8 cellular contexts compared by ENCODE assay signal in genomic region chr11:19938051-19938856, GRCh38.
A peak's percentile ranks its signal among the peaks of the same experiment; 100 is the strongest.
DNase-seq lines count a peak whose midpoint lies in the region; ATAC-seq, FAIRE-seq and TF ChIP-seq lines count a peak whose summit lies in the region.

No MANE protein-coding gene starts in this region.

- no peak overlapping the region for H3K4ac ChIP-seq in IMR-90 (ENCODE audit: low read depth, low read length)

- FAIRE-seq in TTC549 (lab: Jason Lieb, UNC), result peak; percentile 25

- H3K27me3 Mint-ChIP-seq in nephron (ENCODE audit: low read depth), result no peaks in the 10 kb centered on the region

- no peaks in the 10 kb centered on the region for H3K36me3 Mint-ChIP-seq in nephron (ENCODE audit: low read depth)

- no peak overlapping the region for H4K5ac ChIP-seq in IMR-90 (ENCODE audit: low read depth, low read length)

- no peak overlapping the region for H3K56ac ChIP-seq in IMR-90 (ENCODE audit: extremely low read depth, insufficient read depth, low read length)

- H3K9me3 Mint-ChIP-seq in nephron, result no peaks in the 10 kb centered on the region

- no peak overlapping the region for H2AFZ ChIP-seq in IMR-90 (replicated peaks; ENCODE audit: low read length, poor library complexity)

- no peak overlapping the region for H3K27ac ChIP-seq in IMR-90 (ENCODE audit: insufficient read depth, low read length)

- TF ChIP-seq CTCF in IMR-90 (conservative IDR thresholded peaks at IDR 0.05; ENCODE audit: low read depth, low read length), result peak; percentile 74
- TF ChIP-seq CTCF in epithelial cell of proximal tubule (conservative IDR thresholded peaks at IDR 0.05; ENCODE audit: low read depth, low read length), result peak; percentile 89
- TF ChIP-seq CTCF in nephron (IDR thresholded peaks at IDR 0.05; ENCODE audit: unreplicated experiment in 3 of 3), result peak; percentile 69 to 82 (median 82)

- H3K27me3 ChIP-seq in IMR-90 (ENCODE audit: control insufficient read depth, insufficient read depth, low read length), result no peaks in the 10 kb centered on the region

- peaks cover 4% of the 10 kb centered on the region; the same call in 1 of the 2 replicates for H4K20me1 ChIP-seq in IMR-90 (ENCODE audit: insufficient read depth, low read length)

- H2BK5ac ChIP-seq in IMR-90 (ENCODE audit: low read depth, low read length, poor library complexity, severe bottlenecking), result no peak overlapping the region

- intact Hi-C loops in IMR-90 (cut with micrococcal nuclease), result loop anchor here (1.0 to 5.0 kb wide), 2 partner anchors 194 to 414 kb away; no protein-coding TSS in a partner anchor

- no peak overlapping the region for H4K91ac ChIP-seq in IMR-90 (ENCODE audit: insufficient read depth, low read depth, low read length)

- H3K4me3 ChIP-seq in IMR-90 (ENCODE audit: insufficient read depth, low read depth, low read length), result no peak overlapping the region
- H3K4me3 ChIP-seq in epithelial cell of proximal tubule (ENCODE audit: low read depth, low read length), result no peak overlapping the region

- H2AK5ac ChIP-seq in IMR-90 (ENCODE audit: low read depth, low read length), result 0 out of 2 replicates have a peak overlapping the region, but pooled peaks have one; percentile 31

- H3K4me2 ChIP-seq in IMR-90 (ENCODE audit: low read depth, low read length), result no peak overlapping the region

- H3K14ac ChIP-seq in IMR-90 (replicated peaks; ENCODE audit: low read depth, low read length), result no peak overlapping the region

- H3K9me1 ChIP-seq in IMR-90 (ENCODE audit: insufficient read depth, low read length), result peaks cover 14% of the 10 kb centered on the region

- POLR2A ChIA-PET in IMR-90 (lab: Charles Lee; ENCODE audit: unreplicated experiment), result no interaction called here

- H3K4me1 Mint-ChIP-seq in nephron, result peaks cover 22% of the 10 kb centered on the region

- CTCF ChIA-PET in IMR-90 (lab: Yijun Ruan, JAX), result no interaction called here

- H3K4me3 Mint-ChIP-seq in nephron, result no peak overlapping the region

- H2AK9ac ChIP-seq in IMR-90 (replicated peaks; ENCODE audit: low read depth, low read length, poor library complexity), result no peak overlapping the region

- no peak overlapping the region for H3K18ac ChIP-seq in IMR-90 (ENCODE audit: low read depth, low read length)

- dilution Hi-C loops in IMR-90 (cut with HindIII; ENCODE audit: low sequenced_read_pairs, unreplicated experiment), result no loop called here

- H2BK120ac ChIP-seq in IMR-90 (ENCODE audit: low read depth, low read length), result peak overlapping the region; percentile 5; the same call in 1 of the 2 replicates

- no peak overlapping the region for H3K9ac ChIP-seq in IMR-90 (ENCODE audit: low read depth, low read length)

- ATAC-seq in GM21390 (IDR thresholded peaks at IDR 0.05; ENCODE audit: unreplicated experiment), result peak; percentile 72
- peak; percentile 71 for ATAC-seq in IMR-90 (ENCODE audit: low read depth)
- no peak for ATAC-seq in GM21717 (IDR thresholded peaks at IDR 0.05; ENCODE audit: unreplicated experiment)

- in situ Hi-C loops in IMR-90 (cut with MboI; ENCODE audit: low sequenced_read_pairs), result loop anchor here (25.0 kb wide), 2 partner anchors 424 to 674 kb away; partner anchors contain the start of gene HTATIP2

- no peak overlapping the region for H4K8ac ChIP-seq in IMR-90 (ENCODE audit: low read depth in 2 of 2, low read length in 2 of 2)

- H2BK15ac ChIP-seq in IMR-90 (ENCODE audit: low read depth, low read length), result no peak overlapping the region

- peaks cover 11% of the 10 kb centered on the region for H3K4me1 ChIP-seq in IMR-90 (ENCODE audit: control insufficient read depth, insufficient read depth, low read length)

- H2BK20ac ChIP-seq in IMR-90 (ENCODE audit: low read depth, low read length), result no peak overlapping the region

- H3K36me3 ChIP-seq in IMR-90 (ENCODE audit: control insufficient read depth, insufficient read depth, low read length), result peaks cover 24% of the 10 kb centered on the region

- 67% methylated on average over 7 of the region's 10 CpGs; no CpG with 5 or more reads in 1 of the 2 experiments for WGBS in IMR-90 (ENCODE audit: extremely low coverage in 2 of 2, insufficient read length in 1 of 2), 2 experiments

- peak; percentile 9 for DNase-seq in DMS153 (lab: John Stamatoyannopoulos, UW)
- DNase-seq in DMS153 treated with DMSO at 0.1 percent for 48 hours (lab: John Stamatoyannopoulos, UW; ENCODE audit: unreplicated experiment), result no peak
- peak; percentile 54 for DNase-seq in IMR-90
- no peak for DNase-seq in epithelial cell of proximal tubule (ENCODE audit: low read depth)

- peaks cover 4 to 19% of the 10 kb centered on the region in 2 experiments; a peak in 3 of 4 replicates for H3K79me1 ChIP-seq in IMR-90 (ENCODE audit: low read depth in 1 of 2, low read length in 2 of 2)

- TF ChIP-seq POLR2A in IMR-90 (IDR thresholded peaks at IDR 0.05; ENCODE audit: low read depth, low read length), result no peak

- TF ChIP-seq RAD21 in IMR-90 (IDR thresholded peaks at IDR 0.05; ENCODE audit: low read length), result peak; percentile 63

- no peak overlapping the region for H3K27ac Mint-ChIP-seq in nephron

- H3K23ac ChIP-seq in IMR-90 (ENCODE audit: low read depth, low read length), result no peak overlapping the region

- no peaks in the 10 kb centered on the region for H3K9me3 ChIP-seq in IMR-90 (ENCODE audit: control insufficient read depth, insufficient read depth, low read length)

- no TSS peak for BruUV-seq in IMR-90 (replicated peaks; lab: Mats Ljungman, UMichigan)

TF ChIP-seq in IMR-90, 13 proteins besides CTCF, POLR2A, EP300 and RAD21:
- TF ChIP-seq NFE2L2 (IDR thresholded peaks at IDR 0.05; ENCODE audit: low read depth, low read length) (no peak), SMC3 (IDR thresholded peaks at IDR 0.05; ENCODE audit: low read depth, low read length) (peak; percentile 61), USF2 (IDR thresholded peaks at IDR 0.05; ENCODE audit: low read depth, low read length) (peak; percentile 17; the same call in 1 of the 2 replicates), RFX5 (IDR thresholded peaks at IDR 0.05; ENCODE audit: low read depth, low read length) (no peak), MXI1 (IDR thresholded peaks at IDR 0.05; ENCODE audit: borderline replicate concordance, low read depth, low read length) (no peak), CEBPB (IDR thresholded peaks at IDR 0.05; ENCODE audit: low read depth, low read length) (peak; percentile 50)

Comparison
In these comparisons a context has a peak if more than half of its experiments do, and no peak if none do; other contexts are left out.
1. DNase-seq: peak in DMS153 (single experiment) and IMR-90 (single experiment); none in DMS153 treated with DMSO at 0.1 percent for 48 hours (single experiment) and epithelial cell of proximal tubule (single experiment).
2. Peak in every context shown above with its lines, with median percentiles within 50 percentile points of each other: CTCF ChIP-seq.